8 cellular contexts compared by ENCODE assay signal in genomic region chr2:121128741-121129659, GRCh38.
DNase-seq lines count a peak whose midpoint lies in the region; ATAC-seq and TF ChIP-seq lines count a peak whose summit lies in the region.

No MANE protein-coding gene starts in this region.

- no peaks in the 10 kb centered on the region for H3K36me3 ChIP-seq in right atrium auricular region

- H3K27me3 ChIP-seq in right atrium auricular region, result no peaks in the 10 kb centered on the region

- H3K9me3 ChIP-seq in right atrium auricular region, result no peaks in the 10 kb centered on the region

- peak; percentile 57 for ATAC-seq in Right ventricle myocardium superior (ENCODE audit: poor library complexity)

- DNase-seq in Right ventricle myocardium superior, result peak; percentile 54
- no peak for DNase-seq in right atrium auricular region (ENCODE audit: low spot score)
- peak; percentile 70 for DNase-seq in NCI-H146 treated with DMSO at 0.1 percent for 48 hours (lab: John Stamatoyannopoulos, UW; ENCODE audit: unreplicated experiment)
- DNase-seq in cardiac fibroblast (ENCODE audit: low read depth in 2 of 2), result peak; percentile 29 to 37
- peak; percentile 63 for DNase-seq in medulla oblongata (ENCODE audit: extremely low spot score)
- DNase-seq in NCI-H2107 treated with DMSO at 0.1 percent for 48 hours (lab: John Stamatoyannopoulos, UW; ENCODE audit: unreplicated experiment), result no peak
- no peak for DNase-seq in NCI-H1417 (lab: John Stamatoyannopoulos, UW)
- DNase-seq in AML-193 (lab: John Stamatoyannopoulos, UW), result no peak

- H3K4me3 ChIP-seq in right atrium auricular region (no peak overlapping the region), cardiac fibroblast (replicated peaks in 1 of 2; ENCODE audit: low read depth in 2 of 2, low read length in 2 of 2) (no peak overlapping the region)

- H3K4me1 ChIP-seq in right atrium auricular region, result no peaks in the 10 kb centered on the region

- intact Hi-C loops in Right ventricle myocardium superior (cut with DNase I), result no loop called here

- peak in 1 of 2 donors; percentile 58 for TF ChIP-seq CTCF in right atrium auricular region (IDR thresholded peaks at IDR 0.05)
- peak; percentile 65 for TF ChIP-seq CTCF in cardiac fibroblast (IDR thresholded peaks at IDR 0.05; ENCODE audit: low read depth, low read length)

- H3K27ac ChIP-seq in right atrium auricular region, result no peak overlapping the region

Comparison
In these comparisons a context has a peak if more than half of its experiments do, and no peak if none do; other contexts are left out.
1. DNase-seq: peak in Right ventricle myocardium superior (single experiment), NCI-H146 treated with DMSO at 0.1 percent for 48 hours (single experiment), cardiac fibroblast (2 of 2) and medulla oblongata (single experiment); none in right atrium auricular region (single experiment), NCI-H2107 treated with DMSO at 0.1 percent for 48 hours (single experiment), NCI-H1417 (0 of 3) and AML-193 (0 of 2).